ENCODE assay signal across 1 cellular context in the genomic region with DNA sequence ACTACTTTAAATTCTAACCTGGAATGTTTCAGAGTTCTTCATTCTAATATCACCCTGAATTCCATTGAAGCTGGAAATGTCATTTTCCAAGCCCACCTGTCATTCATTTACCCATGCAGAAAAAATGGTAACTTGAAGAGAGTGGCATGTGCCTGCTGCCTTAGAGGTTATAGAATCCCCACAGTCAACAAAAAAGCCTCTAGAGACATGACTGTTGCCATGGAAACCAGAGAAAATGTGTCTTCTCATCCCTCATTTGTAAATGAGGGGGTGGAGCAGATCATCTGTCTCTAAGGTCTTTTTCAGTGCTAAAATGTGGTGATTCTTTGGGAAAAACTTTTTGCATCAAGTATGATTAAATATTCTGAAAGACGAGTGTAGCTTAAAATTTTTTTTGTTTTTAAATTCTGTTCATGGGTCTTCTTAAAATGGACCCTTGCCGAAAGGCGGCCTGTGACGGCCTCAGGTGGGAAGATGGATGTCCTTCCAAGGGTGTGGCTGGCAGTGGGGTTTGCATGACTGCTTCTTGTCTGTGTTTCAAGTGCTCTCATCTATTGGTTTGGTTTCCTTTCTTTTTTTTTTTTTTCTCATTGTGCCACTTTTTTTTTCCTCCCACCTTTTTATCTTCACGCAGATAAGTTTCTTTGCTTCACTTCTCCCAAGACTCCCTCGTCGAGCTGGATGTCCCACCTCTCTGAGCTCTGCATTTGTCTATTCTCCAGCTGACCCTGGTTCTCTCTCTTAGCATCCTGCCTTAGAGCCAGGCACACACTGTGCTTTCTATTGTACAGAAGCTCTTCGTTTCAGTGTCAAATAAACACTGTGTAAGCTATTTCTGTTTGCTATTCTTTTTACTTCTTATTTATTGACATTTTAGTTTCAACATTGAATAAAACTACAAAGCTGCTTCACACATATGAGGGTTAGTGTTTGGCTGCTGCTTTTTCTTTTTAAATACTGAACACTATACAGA.
A peak's percentile ranks its signal among the peaks of the same experiment; 100 is the strongest.
TF ChIP-seq lines count a peak whose summit lies in the region.

No MANE protein-coding gene starts in this region.

TF ChIP-seq in SK-N-SH, 30 proteins besides CTCF, POLR2A, EP300 and RAD21 (continued from another document):
- TF ChIP-seq, protein P1, sequence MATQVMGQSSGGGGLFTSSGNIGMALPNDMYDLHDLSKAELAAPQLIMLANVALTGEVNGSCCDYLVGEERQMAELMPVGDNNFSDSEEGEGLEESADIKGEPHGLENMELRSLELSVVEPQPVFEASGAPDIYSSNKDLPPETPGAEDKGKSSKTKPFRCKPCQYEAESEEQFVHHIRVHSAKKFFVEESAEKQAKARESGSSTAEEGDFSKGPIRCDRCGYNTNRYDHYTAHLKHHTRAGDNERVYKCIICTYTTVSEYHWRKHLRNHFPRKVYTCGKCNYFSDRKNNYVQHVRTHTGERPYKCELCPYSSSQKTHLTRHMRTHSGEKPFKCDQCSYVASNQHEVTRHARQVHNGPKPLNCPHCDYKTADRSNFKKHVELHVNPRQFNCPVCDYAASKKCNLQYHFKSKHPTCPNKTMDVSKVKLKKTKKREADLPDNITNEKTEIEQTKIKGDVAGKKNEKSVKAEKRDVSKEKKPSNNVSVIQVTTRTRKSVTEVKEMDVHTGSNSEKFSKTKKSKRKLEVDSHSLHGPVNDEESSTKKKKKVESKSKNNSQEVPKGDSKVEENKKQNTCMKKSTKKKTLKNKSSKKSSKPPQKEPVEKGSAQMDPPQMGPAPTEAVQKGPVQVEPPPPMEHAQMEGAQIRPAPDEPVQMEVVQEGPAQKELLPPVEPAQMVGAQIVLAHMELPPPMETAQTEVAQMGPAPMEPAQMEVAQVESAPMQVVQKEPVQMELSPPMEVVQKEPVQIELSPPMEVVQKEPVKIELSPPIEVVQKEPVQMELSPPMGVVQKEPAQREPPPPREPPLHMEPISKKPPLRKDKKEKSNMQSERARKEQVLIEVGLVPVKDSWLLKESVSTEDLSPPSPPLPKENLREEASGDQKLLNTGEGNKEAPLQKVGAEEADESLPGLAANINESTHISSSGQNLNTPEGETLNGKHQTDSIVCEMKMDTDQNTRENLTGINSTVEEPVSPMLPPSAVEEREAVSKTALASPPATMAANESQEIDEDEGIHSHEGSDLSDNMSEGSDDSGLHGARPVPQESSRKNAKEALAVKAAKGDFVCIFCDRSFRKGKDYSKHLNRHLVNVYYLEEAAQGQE (IDR thresholded peaks at IDR 0.05; ENCODE audit: low read depth, low read length), result no peak
- no peak for TF ChIP-seq NRF1 (IDR thresholded peaks at IDR 0.05; ENCODE audit: low read depth, low read length)
- TF ChIP-seq FOXJ3 (CRISPR knock-in tag; IDR thresholded peaks at IDR 0.05), result no peak
- TF ChIP-seq JUND (IDR thresholded peaks at IDR 0.05), result 0 out of 2 replicates have a peak, but pooled peaks have one; percentile 4
